In the genomic region with DNA sequence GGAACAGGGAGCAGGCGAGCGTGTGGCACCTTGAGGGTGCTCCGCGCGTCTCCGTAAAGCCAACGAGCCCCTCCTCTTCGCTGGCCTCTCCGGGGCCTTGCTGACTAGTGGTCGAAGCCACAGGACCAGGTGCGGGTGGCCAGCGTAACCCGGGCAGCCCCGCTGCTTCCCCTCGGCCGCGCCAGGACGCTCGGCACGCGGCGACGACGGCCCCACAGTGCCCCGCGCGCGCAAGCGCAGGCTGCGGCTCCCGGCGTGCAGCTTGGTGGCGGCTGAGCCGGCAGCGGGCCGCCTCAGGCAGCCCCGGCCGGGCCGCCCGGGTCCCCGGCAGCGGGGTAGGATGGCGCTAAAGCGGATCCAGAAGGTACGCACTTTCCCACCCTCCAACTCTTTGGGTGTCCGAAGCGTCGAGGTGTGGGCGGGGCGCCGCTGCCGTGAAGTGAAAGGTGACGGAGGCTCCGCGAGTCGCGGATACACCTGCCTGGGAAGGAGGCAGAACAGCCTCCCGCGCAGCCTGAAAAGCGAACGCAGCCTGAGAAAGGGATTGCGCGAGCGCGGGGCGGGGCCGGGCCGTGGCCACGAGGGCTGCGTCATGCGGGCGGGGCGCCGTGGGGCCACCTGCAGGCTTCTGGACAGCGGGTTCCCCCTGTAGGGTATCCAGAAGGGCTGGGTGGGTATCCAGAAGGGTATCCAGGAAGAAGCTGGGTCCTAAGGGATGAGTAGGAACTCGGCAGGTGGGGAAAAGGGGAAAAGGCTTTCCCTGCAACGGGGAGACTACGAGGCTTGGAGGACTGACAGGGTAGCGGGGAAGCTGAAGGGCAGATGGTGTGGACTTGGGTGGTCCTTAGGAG, we compare ENCODE assay signal across 1 cellular context.
TF ChIP-seq lines count a peak whose summit lies in the region.

Gene UBE2D4 (plus strand): TSS at position 244 of the 851 bp plus-strand sequence. CDS start 97 bp downstream, at position 341.

TF ChIP-seq in GM12878, 131 proteins besides CTCF, POLR2A, EP300 and RAD21 (continued from another document and continues in another):
- TF ChIP-seq, protein P1, sequence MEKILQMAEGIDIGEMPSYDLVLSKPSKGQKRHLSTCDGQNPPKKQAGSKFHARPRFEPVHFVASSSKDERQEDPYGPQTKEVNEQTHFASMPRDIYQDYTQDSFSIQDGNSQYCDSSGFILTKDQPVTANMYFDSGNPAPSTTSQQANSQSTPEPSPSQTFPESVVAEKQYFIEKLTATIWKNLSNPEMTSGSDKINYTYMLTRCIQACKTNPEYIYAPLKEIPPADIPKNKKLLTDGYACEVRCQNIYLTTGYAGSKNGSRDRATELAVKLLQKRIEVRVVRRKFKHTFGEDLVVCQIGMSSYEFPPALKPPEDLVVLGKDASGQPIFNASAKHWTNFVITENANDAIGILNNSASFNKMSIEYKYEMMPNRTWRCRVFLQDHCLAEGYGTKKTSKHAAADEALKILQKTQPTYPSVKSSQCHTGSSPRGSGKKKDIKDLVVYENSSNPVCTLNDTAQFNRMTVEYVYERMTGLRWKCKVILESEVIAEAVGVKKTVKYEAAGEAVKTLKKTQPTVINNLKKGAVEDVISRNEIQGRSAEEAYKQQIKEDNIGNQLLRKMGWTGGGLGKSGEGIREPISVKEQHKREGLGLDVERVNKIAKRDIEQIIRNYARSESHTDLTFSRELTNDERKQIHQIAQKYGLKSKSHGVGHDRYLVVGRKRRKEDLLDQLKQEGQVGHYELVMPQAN (conservative IDR thresholded peaks at IDR 0.05) = peak; percentile 88
- peak; percentile 29; the same call in 1 of the 2 replicates for TF ChIP-seq HCFC1 (IDR thresholded peaks at IDR 0.05; ENCODE audit: low read length)
- TF ChIP-seq HDGF (IDR thresholded peaks at IDR 0.05) = 0 out of 2 replicates have a peak, but pooled peaks have one; percentile 56
- TF ChIP-seq RELA (IDR thresholded peaks at IDR 0.05; ENCODE audit: borderline replicate concordance, partially characterized antibody) = peak; percentile 5
- 0 out of 2 replicates have a peak, but pooled peaks have one; percentile 20 for TF ChIP-seq YBX1 (IDR thresholded peaks at IDR 0.05)
- no peak for TF ChIP-seq ZNF622 (IDR thresholded peaks at IDR 0.05)
- no peak for TF ChIP-seq HDAC6 (IDR thresholded peaks at IDR 0.05; ENCODE audit: unreplicated experiment)
- TF ChIP-seq USF2 (IDR thresholded peaks at IDR 0.05; ENCODE audit: borderline replicate concordance, low read depth, low read length) = no peak
- no peak for TF ChIP-seq RFX5 (IDR thresholded peaks at IDR 0.05; ENCODE audit: low read depth, low read length)
- TF ChIP-seq SMARCA5 (IDR thresholded peaks at IDR 0.05) = peak; percentile 91
- no peak for TF ChIP-seq IRF4 (IDR thresholded peaks at IDR 0.05; ENCODE audit: low read depth, low read length)
- peak; percentile 95 for TF ChIP-seq LARP7 (IDR thresholded peaks at IDR 0.05)
- TF ChIP-seq MYB (IDR thresholded peaks at IDR 0.05; ENCODE audit: borderline replicate concordance, low read depth, low read length) = no peak
- TF ChIP-seq SUPT20H (IDR thresholded peaks at IDR 0.05; ENCODE audit: borderline replicate concordance, control insufficient read depth, low read depth, low read length) = no peak
- no peak for TF ChIP-seq MTA2 (IDR thresholded peaks at IDR 0.05; ENCODE audit: low read depth)
- no peak for TF ChIP-seq CEBPB (IDR thresholded peaks at IDR 0.05; ENCODE audit: borderline replicate concordance in 1 of 2, low read depth in 2 of 2, low read length in 2 of 2)
- TF ChIP-seq REST (IDR thresholded peaks at IDR 0.05; ENCODE audit: low read depth, low read length) = no peak; the same call in 1 of the 2 replicates
- peak; percentile 95 for TF ChIP-seq PML (IDR thresholded peaks at IDR 0.05; ENCODE audit: low read length)
- TF ChIP-seq CEBPZ (IDR thresholded peaks at IDR 0.05; ENCODE audit: low read depth, low read length) = no peak
- TF ChIP-seq NRF1 (conservative IDR thresholded peaks at IDR 0.05; ENCODE audit: low read depth, low read length) = peak; percentile 76
- TF ChIP-seq CBX5 (IDR thresholded peaks at IDR 0.05; ENCODE audit: low read depth) = no peak; the same call in 1 of the 2 replicates
- peak; percentile 91 for TF ChIP-seq IKZF1 (conservative IDR thresholded peaks at IDR 0.05)
- TF ChIP-seq ATF2 (IDR thresholded peaks at IDR 0.05; ENCODE audit: low read length) = no peak
- peak in 1 of 2 experiments; percentile 11; a peak in 1 of 3 replicates for TF ChIP-seq EGR1 (IDR thresholded peaks at IDR 0.05; ENCODE audit: borderline replicate concordance in 1 of 2, low read depth in 2 of 2, low read length in 2 of 2)
- TF ChIP-seq FOS (IDR thresholded peaks at IDR 0.05; ENCODE audit: borderline replicate concordance, extremely low read depth, insufficient read length) = no peak
- TF ChIP-seq HDAC2 (IDR thresholded peaks at IDR 0.05) = no peak
- TF ChIP-seq SUZ12 (IDR thresholded peaks at IDR 0.05; ENCODE audit: unreplicated experiment) = no peak
- TF ChIP-seq ZSCAN29 (IDR thresholded peaks at IDR 0.05) = 0 out of 2 replicates have a peak, but pooled peaks have one; percentile 48
- TF ChIP-seq SMC3 (IDR thresholded peaks at IDR 0.05; ENCODE audit: borderline replicate concordance, low read length) = no peak; the same call in 1 of the 2 replicates
- no peak for TF ChIP-seq MYC (IDR thresholded peaks at IDR 0.05; ENCODE audit: insufficient read depth, insufficient read length, insufficient replicate concordance, low read length, severe bottlenecking)
- no peak for TF ChIP-seq TCF7 (IDR thresholded peaks at IDR 0.05; ENCODE audit: borderline replicate concordance)
- peak; percentile 74; the same call in 1 of the 2 replicates for TF ChIP-seq MXI1 (IDR thresholded peaks at IDR 0.05; ENCODE audit: low read depth, low read length)
- no peak for TF ChIP-seq ETV6 (conservative IDR thresholded peaks at IDR 0.05 in 1 of 2, IDR thresholded peaks at IDR 0.05 in 1 of 2; ENCODE audit: borderline replicate concordance in 1 of 2, low read depth in 1 of 2)
- no peak for TF ChIP-seq CBX3 (IDR thresholded peaks at IDR 0.05; ENCODE audit: borderline replicate concordance, low read depth)
- TF ChIP-seq SIN3A (IDR thresholded peaks at IDR 0.05; ENCODE audit: low read depth, low read length) = peak; percentile 21; the same call in 1 of the 2 replicates
- no peak for TF ChIP-seq PRDM15 (CRISPR knock-in tag; IDR thresholded peaks at IDR 0.05)
